Comparison of ENCODE assay signal across 18 cellular contexts in the genomic region with DNA sequence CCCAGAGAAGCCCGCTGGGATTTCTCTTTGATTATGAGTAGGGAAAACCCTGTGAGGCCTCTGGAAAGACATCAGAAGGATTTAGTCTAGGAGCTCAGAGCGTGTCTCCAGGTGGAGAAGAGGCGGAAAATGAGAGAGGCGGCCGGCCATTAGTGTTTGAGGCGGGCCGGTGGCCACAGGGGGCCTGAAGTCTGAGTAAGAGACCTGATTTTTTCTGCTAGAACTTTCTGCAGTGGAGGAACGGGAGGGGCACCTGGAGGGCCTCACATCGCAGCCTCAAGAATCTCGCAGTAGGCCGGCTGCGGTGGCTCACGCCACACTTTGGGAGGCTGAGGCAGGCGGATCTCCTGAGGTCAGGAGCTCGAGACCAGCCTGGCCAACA. TPM values are rescaled to one million over a fixed set of nuclear protein-coding genes. Genes with fewer than 3 reads are reported as not detected.
A peak's percentile ranks its signal among the peaks of the same experiment; 100 is the strongest.
DNase-seq lines count a peak whose midpoint lies in the region; ATAC-seq and TF ChIP-seq lines count a peak whose summit lies in the region.
"Had no signal": no experiment of that assay in that cellular context is flagged by ENCODE, and none has a peak within 500 bp of the region (broad histone marks: within the 10 kb centered on the region; RNA-seq: fewer than 3 reads in every experiment).

No MANE protein-coding gene starts in this region.

- H3K9me3 ChIP-seq in ascending aorta (no peaks in the 10 kb centered on the region), ovary (no peaks in the 10 kb centered on the region), upper lobe of left lung (no peaks in the 10 kb centered on the region)
- H3K9me3 ChIP-seq in CD4-positive, alpha-beta memory T cell (ENCODE audit: control insufficient read depth in 1 of 2, low read length in 2 of 2): no peaks in the 10 kb centered on the region

- H3K4me1 Mint-ChIP-seq in CD4-positive, alpha-beta memory T cell: peaks cover 0 to 1% (median 0%) of the 10 kb centered on the region in 4 donors
- H3K4me1 Mint-ChIP-seq: brain, neural crest cell, T-cell had no signal

- no peak overlapping the region for H3K4me3 Mint-ChIP-seq in CD4-positive, alpha-beta memory T cell
- H3K4me3 Mint-ChIP-seq: brain, neural crest cell, T-cell had no signal

- peak overlapping the region; percentile 37 to 77 for H3K27ac ChIP-seq in ascending aorta
- peak overlapping the region; percentile 35 to 56 for H3K27ac ChIP-seq in ovary
- peak overlapping the region in 3 of 4 donors; percentile 4 to 69 (median 63) for H3K27ac ChIP-seq in upper lobe of left lung
- no peak overlapping the region for H3K27ac ChIP-seq in CD4-positive, alpha-beta memory T cell (ENCODE audit: low read depth, low read length)

- WGBS in ovary, 3 donors: 32 to 58% (median 41%) methylated on average over 15 of the region's 15 CpGs
- WGBS in upper lobe of left lung, 2 donors: 75 to 87% methylated on average over 9 to 15 of the region's 15 CpGs

- TF ChIP-seq POLR2A in ovary (IDR thresholded peaks at IDR 0.05): no peak
- no peak for TF ChIP-seq POLR2A in upper lobe of left lung (IDR thresholded peaks at IDR 0.05)

- H3K4me1 ChIP-seq in ascending aorta: peaks cover 0 to 6% of the 10 kb centered on the region in 2 donors
- peaks cover 6% of the 10 kb centered on the region for H3K4me1 ChIP-seq in ovary (ENCODE audit: insufficient read depth)
- H3K4me1 ChIP-seq in upper lobe of left lung: peaks cover 0 to 8% (median 5%) of the 10 kb centered on the region in 4 donors
- H3K4me1 ChIP-seq in CD4-positive, alpha-beta memory T cell (ENCODE audit: insufficient read depth, low read length): no peaks in the 10 kb centered on the region

- TF ChIP-seq CTCF in ascending aorta (IDR thresholded peaks at IDR 0.05) (no peak), fibroblast of pulmonary artery (IDR thresholded peaks at IDR 0.05; ENCODE audit: low read length, missing control alignments) (no peak), ovary (IDR thresholded peaks at IDR 0.05) (no peak), upper lobe of left lung (IDR thresholded peaks at IDR 0.05) (no peak)

- no peak for TF ChIP-seq EP300 in ovary (IDR thresholded peaks at IDR 0.05)
- no peak for TF ChIP-seq EP300 in upper lobe of left lung (IDR thresholded peaks at IDR 0.05)

- peaks cover 0 to 2% (median 0%) of the 10 kb centered on the region in 8 donors for H3K9me3 Mint-ChIP-seq in CD4-positive, alpha-beta memory T cell
- H3K9me3 Mint-ChIP-seq: neural crest cell, T-cell had no signal

- CTCF ChIA-PET in CD4-positive, alpha-beta memory T cell (lab: Charles Lee; ENCODE audit: partially characterized antibody): no interaction called here

- ATAC-seq in upper lobe of left lung (ENCODE audit: low FRiP score in 2 of 2) (no peak), HG03469 (IDR thresholded peaks at IDR 0.05; ENCODE audit: unreplicated experiment) (no peak)
- ATAC-seq: T-cell had no signal

- H3K36me3 ChIP-seq in ascending aorta: no peaks in the 10 kb centered on the region
- no peaks in the 10 kb centered on the region for H3K36me3 ChIP-seq in ovary
- H3K36me3 ChIP-seq in upper lobe of left lung: no peaks in the 10 kb centered on the region
- H3K36me3 ChIP-seq in CD4-positive, alpha-beta memory T cell (ENCODE audit: insufficient read depth, low read length): no peaks in the 10 kb centered on the region

- DNase-seq in ascending aorta (ENCODE audit: low spot score in 2 of 2) (no peak), fibroblast of pulmonary artery (ENCODE audit: low read depth) (no peak), ovary (peak in 2 of 5 donors; percentile 39 to 46), upper lobe of left lung (no peak), NCI-H1930 (lab: John Stamatoyannopoulos, UW) (no peak), C1 segment of cervical spinal cord (lab: John Stamatoyannopoulos, UW) (no peak)
- no peak for DNase-seq in CD4-positive, alpha-beta memory T cell
- DNase-seq: activated CD4-positive, alpha-beta T cell treated with anti-CD3 and anti-CD28 coated beads for 4 hours; Calu3; NCI-H226; OCI-M1; stimulated activated CD4-positive, alpha-beta T cell treated with anti-CD3 and anti-CD28 coated beads, Interleukin-4, amount 100 ng/mL, for 24 hours; stimulated activated naive CD4-positive, alpha-beta T cell treated with Interleukin-2 at 50 U/mL for 16 hours had no signal

- POLR2A ChIA-PET in CD4-positive, alpha-beta memory T cell (lab: Charles Lee; ENCODE audit: partially characterized antibody): no interaction called here

- H3K27me3 ChIP-seq in ascending aorta: no peaks in the 10 kb centered on the region
- H3K27me3 ChIP-seq in ovary: no peaks in the 10 kb centered on the region
- H3K27me3 ChIP-seq in upper lobe of left lung: peaks cover 0 to 4% (median 0%) of the 10 kb centered on the region in 4 donors
- no peaks in the 10 kb centered on the region for H3K27me3 ChIP-seq in CD4-positive, alpha-beta memory T cell (ENCODE audit: insufficient read depth, low read length)

- H3K27ac Mint-ChIP-seq in CD4-positive, alpha-beta memory T cell: no peak overlapping the region
- H3K27ac Mint-ChIP-seq: brain, T-cell had no signal

- no peaks in the 10 kb centered on the region for H3K36me3 Mint-ChIP-seq in CD4-positive, alpha-beta memory T cell
- H3K36me3 Mint-ChIP-seq: brain, T-cell had no signal

- intact Hi-C loops in ascending aorta (cut with DNase I) (loop anchor here (2.0 kb wide), 1 partner anchor 27 kb away; no protein-coding TSS in a partner anchor), ovary (cut with DNase I) (no loop called here)
- intact Hi-C loops in CD4-positive, alpha-beta memory T cell (cut with micrococcal nuclease): no loop called here

- H3K27me3 Mint-ChIP-seq in CD4-positive, alpha-beta memory T cell: peaks cover 12 to 17% of the 10 kb centered on the region in 2 donors

- H3K4me3 ChIP-seq in ascending aorta: peak overlapping the region; percentile 46 to 72
- H3K4me3 ChIP-seq in fibroblast of pulmonary artery (replicated peaks; ENCODE audit: low read depth, low read length): peak overlapping the region; percentile 37
- peak overlapping the region; percentile 46 for H3K4me3 ChIP-seq in ovary
- H3K4me3 ChIP-seq in upper lobe of left lung: peak overlapping the region in 3 of 4 donors; percentile 35 to 48 (median 40)
- H3K4me3 ChIP-seq in CD4-positive, alpha-beta memory T cell (ENCODE audit: low read length in 2 of 2): no peak overlapping the region

RNA-seq across cellular contexts. Expression of a gene that starts 28.5 kb away (rescaled TPM):
- total RNA-seq in ascending aorta: 57.5 TPM
- total RNA-seq in ovary: 100 to 1,000 TPM in 5 of 7 donors, 10 to 100 TPM in 2; 67.1 to 244 (median 131) TPM
- polyA plus RNA-seq in ovary: 100 to 1,000 TPM in 1 of 2 donors, 10 to 100 TPM in 1; 84.6 to 109 TPM
- 10 to 100 TPM; 21.9 to 60.8 (median 32.7) TPM for total RNA-seq in upper lobe of left lung
- 1 to 10 TPM; 1.9 to 2.0 TPM for total RNA-seq in CD4-positive, alpha-beta memory T cell
- 1 to 10 TPM; 1.3 to 1.8 TPM for polyA plus RNA-seq in CD4-positive, alpha-beta memory T cell
- total RNA-seq: HT-29 had no signal

RNA-seq across cellular contexts. Expression of a gene that starts 33.8 kb away (rescaled TPM):
- 31.6 TPM for total RNA-seq in ascending aorta
- 10 to 100 TPM; 24.8 to 39.0 (median 32.7) TPM for total RNA-seq in ovary
- 10 to 100 TPM in 1 of 2 donors, 1 to 10 TPM in 1; 6.9 to 30.9 TPM for polyA plus RNA-seq in ovary
- 10 to 100 TPM; 20.7 to 31.6 (median 26.0) TPM for total RNA-seq in upper lobe of left lung
- total RNA-seq in CD4-positive, alpha-beta memory T cell: 10 to 100 TPM; 31.6 to 33.5 TPM
- polyA plus RNA-seq in CD4-positive, alpha-beta memory T cell: 1 to 10 TPM in 1 of 2 donors, under 1 TPM in 1; 0.13 to 2.1 TPM

Comparison
In these comparisons a context has a peak if more than half of its experiments do, and no peak if none do; other contexts are left out.
1. H3K4me3 ChIP-seq: peak in ascending aorta (2 of 2), fibroblast of pulmonary artery (single experiment), ovary (single experiment) and upper lobe of left lung (3 of 4); none in CD4-positive, alpha-beta memory T cell (0 of 2).
2. RNA of a gene that starts 28.5 kb away (total RNA-seq): 67.1 to 244 TPM in ovary, 57.5 TPM in ascending aorta (single experiment) and 21.9 to 60.8 TPM in upper lobe of left lung; 1.9 to 2.0 TPM in CD4-positive, alpha-beta memory T cell; every median in the first group is over 4 times any median in the second.